Comparison of ENCODE assay signal across 14 cellular contexts in genomic region chr12:25058619-25059018, GRCh38.
DNase-seq lines count a peak whose midpoint lies in the region; ATAC-seq and TF ChIP-seq lines count a peak whose summit lies in the region.
"Had no signal": no experiment of that assay in that cellular context is flagged by ENCODE, and none has a peak within 500 bp of the region (broad histone marks: within the 10 kb centered on the region; RNA-seq: fewer than 3 reads in every experiment).

No MANE protein-coding gene starts in this region.

- no peak for TF ChIP-seq POLR2A in spleen (IDR thresholded peaks at IDR 0.05)

- H3K27me3 ChIP-seq in spleen (replicated peaks in 1 of 7), result no peaks in the 10 kb centered on the region
- H3K27me3 ChIP-seq: cardiac muscle cell, left lung had no signal

- TF ChIP-seq CTCF in spleen (IDR thresholded peaks at IDR 0.05 in 8 of 11, conservative IDR thresholded peaks at IDR 0.05 in 3 of 11), result no peak

- no peaks in the 10 kb centered on the region for H3K9me3 Mint-ChIP-seq in stimulated activated memory B cell treated with anti-CD40 and anti-IgM and Interleukin-4, amounts not matched to agents 10 μg/mL and 1 μg/mL and 100 μg/mL, for 72 hours
- H3K9me3 Mint-ChIP-seq: T-cell had no signal

- peaks cover 28% of the 10 kb centered on the region for H3K36me3 Mint-ChIP-seq in stimulated activated memory B cell treated with anti-CD40 and anti-IgM and Interleukin-4, amounts not matched to agents 10 μg/mL and 1 μg/mL and 100 μg/mL, for 72 hours

- intact Hi-C loops in spleen (cut with DNase I; ENCODE audit: low total_unique reads), result no loop called here

- peaks cover 90% of the 10 kb centered on the region for H3K4me1 Mint-ChIP-seq in stimulated activated memory B cell treated with anti-CD40 and anti-IgM and Interleukin-4, amounts not matched to agents 10 μg/mL and 1 μg/mL and 100 μg/mL, for 72 hours

- H3K27me3 Mint-ChIP-seq in stimulated activated memory B cell treated with anti-CD40 and anti-IgM and Interleukin-4, amounts not matched to agents 10 μg/mL and 1 μg/mL and 100 μg/mL, for 72 hours, result no peaks in the 10 kb centered on the region
- H3K27me3 Mint-ChIP-seq: T-cell had no signal

- 60 to 92% (median 74%) methylated on average over 1 of the region's 1 CpG for WGBS in spleen, 5 donors

- H3K4me1 ChIP-seq in spleen, result peaks cover 6 to 91% (median 55%) of the 10 kb centered on the region in 6 donors

- peak; percentile 61 for ATAC-seq in GM21717 (IDR thresholded peaks at IDR 0.05; ENCODE audit: unreplicated experiment)
- ATAC-seq in HG03460 (IDR thresholded peaks at IDR 0.05; ENCODE audit: unreplicated experiment), result peak; percentile 55
- no peak for ATAC-seq in stimulated activated memory B cell treated with anti-CD40 and anti-IgM and Interleukin-4, amounts not matched to agents 10 μg/mL and 1 μg/mL and 100 μg/mL, for 72 hours
- ATAC-seq: left lung, right cardiac atrium, T-cell had no signal

- peak overlapping the region; percentile 92 for H3K27ac Mint-ChIP-seq in stimulated activated memory B cell treated with anti-CD40 and anti-IgM and Interleukin-4, amounts not matched to agents 10 μg/mL and 1 μg/mL and 100 μg/mL, for 72 hours

- H3K9me3 ChIP-seq in spleen, result no peaks in the 10 kb centered on the region
- H3K9me3 ChIP-seq: left lung had no signal

- H3K36me3 ChIP-seq in spleen, result peaks cover 0 to 18% (median 2%) of the 10 kb centered on the region in 6 donors
- H3K36me3 ChIP-seq: cardiac muscle cell had no signal

- H3K4me3 ChIP-seq in spleen, result peak overlapping the region in 1 of 8 donors; percentile 72
- H3K4me3 ChIP-seq: cardiac muscle cell, left lung had no signal

- peak overlapping the region in 3 of 8 donors; percentile 0 to 96 (median 10) for H3K27ac ChIP-seq in spleen
- H3K27ac ChIP-seq: cardiac muscle cell had no signal

- DNase-seq in NCI-H524 (lab: John Stamatoyannopoulos, UW) (peak; percentile 7 to 56), NCI-H524 treated with DMSO at 0.1 percent for 48 hours (lab: John Stamatoyannopoulos, UW) (no peak), DMS153 (lab: John Stamatoyannopoulos, UW) (no peak), spleen (no peak)
- DNase-seq in stimulated activated CD4-positive, alpha-beta T cell treated with anti-CD3 and anti-CD28 coated beads, Interleukin-4, amount 100 ng/mL, for 24 hours, result no peak
- DNase-seq: 8988T, left lung, NCI-H345, right cardiac atrium, T-cell had no signal

- peak overlapping the region; percentile 60 for H3K4me3 Mint-ChIP-seq in stimulated activated memory B cell treated with anti-CD40 and anti-IgM and Interleukin-4, amounts not matched to agents 10 μg/mL and 1 μg/mL and 100 μg/mL, for 72 hours

Comparison
In these comparisons a context has a peak if more than half of its experiments do, and no peak if none do; other contexts are left out.
1. DNase-seq: peak in NCI-H524 (2 of 2); none in NCI-H524 treated with DMSO at 0.1 percent for 48 hours (single experiment), stimulated activated CD4-positive, alpha-beta T cell treated with anti-CD3 and anti-CD28 coated beads, Interleukin-4, amount 100 ng/mL, for 24 hours (single experiment), DMS153 (single experiment) and spleen (single experiment).